In the genomic region with DNA sequence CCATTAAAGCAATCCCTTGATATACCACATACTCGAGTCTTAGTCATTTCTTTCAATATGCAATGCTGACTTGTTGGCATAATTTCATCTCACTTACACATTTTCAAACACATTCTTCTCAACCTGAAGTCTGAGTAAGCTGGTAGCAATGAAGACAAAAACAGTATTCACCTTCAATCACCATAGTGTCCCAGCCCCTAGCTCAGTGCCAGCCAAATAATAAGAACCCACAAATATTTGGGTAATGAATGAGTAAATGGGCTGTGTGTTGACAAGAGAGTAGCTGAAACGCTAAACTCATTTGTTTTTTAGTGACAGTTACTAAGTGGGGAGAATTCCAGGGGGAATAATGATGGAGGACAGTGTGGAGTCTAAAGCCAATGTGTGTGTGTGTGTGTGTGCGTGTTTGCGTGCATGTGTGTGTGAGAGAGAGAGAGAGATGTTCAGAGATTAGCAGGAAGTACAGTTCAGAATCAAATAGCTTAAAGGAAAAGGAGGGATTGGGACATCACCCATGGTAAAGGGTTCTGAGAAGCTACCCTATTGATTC, we compare ENCODE assay signal across 1 cellular context.
TF ChIP-seq lines count a peak whose summit lies in the region.

No MANE protein-coding gene starts in this region.

TF ChIP-seq in IMR-90, 13 proteins besides CTCF, POLR2A, EP300 and RAD21:
- TF ChIP-seq FOS (IDR thresholded peaks at IDR 0.05; ENCODE audit: low read depth, low read length) (peak; percentile 34; the same call in 1 of the 2 replicates), MXI1 (IDR thresholded peaks at IDR 0.05; ENCODE audit: borderline replicate concordance, low read depth, low read length) (no peak), CEBPB (IDR thresholded peaks at IDR 0.05; ENCODE audit: low read depth, low read length) (peak; percentile 82), RCOR1 (IDR thresholded peaks at IDR 0.05; ENCODE audit: insufficient replicate concordance, low read length) (peak; percentile 62), MAFK (IDR thresholded peaks at IDR 0.05; ENCODE audit: low read depth, low read length) (peak; percentile 46; the same call in 1 of the 2 replicates), NFE2L2 (IDR thresholded peaks at IDR 0.05; ENCODE audit: low read depth, low read length) (no peak), RFX5 (IDR thresholded peaks at IDR 0.05; ENCODE audit: low read depth, low read length) (no peak)
